Comparison of ENCODE assay signal across 8 cellular contexts in genomic region chr1:203126151-203126865, GRCh38. TPM values are rescaled to one million over a fixed set of nuclear protein-coding genes. Genes with fewer than 3 reads are reported as not detected.
DNase-seq lines count a peak whose midpoint lies in the region; ATAC-seq, FAIRE-seq and TF ChIP-seq lines count a peak whose summit lies in the region.

No MANE protein-coding gene starts in this region.

- peaks cover 84% of the 10 kb centered on the region for H3K27me3 Mint-ChIP-seq in stimulated activated memory B cell treated with anti-CD40 and anti-IgM and Interleukin-4, amounts not matched to agents 10 μg/mL and 1 μg/mL and 100 μg/mL, for 72 hours

- H3K4me3 ChIP-seq in ACC112 (ENCODE audit: low read depth, low read length) = peak overlapping the region; percentile 70; the same call in 1 of the 2 replicates
- H3K4me3 ChIP-seq in HEK293 (ENCODE audit: low read depth, low read length) = no peak overlapping the region
- no peak overlapping the region for H3K4me3 ChIP-seq in adrenal gland
- no peak overlapping the region for H3K4me3 ChIP-seq in kidney (ENCODE audit: low read length in 2 of 2)

- CTCF ChIA-PET in HEK293 (lab: Yijun Ruan, JAX) = interaction anchor here (0.7 to 9.1 kb wide), 16 partner anchors 8 to 141 kb away, joined by 3 to 70 read pairs (median 4); no protein-coding TSS in a partner anchor

- H3K4me3 Mint-ChIP-seq in stimulated activated memory B cell treated with anti-CD40 and anti-IgM and Interleukin-4, amounts not matched to agents 10 μg/mL and 1 μg/mL and 100 μg/mL, for 72 hours = no peak overlapping the region

- WGBS in adrenal gland, 4 donors = 32 to 45% (median 44%) methylated on average over 7 to 8 of the region's 8 CpGs

- POLR2A ChIA-PET in HEK293 (lab: Yijun Ruan, JAX) = no interaction called here

- H2AFZ ChIP-seq in ACC112 (ENCODE audit: low read length, unreplicated experiment) = no peak overlapping the region

- peaks cover 34% of the 10 kb centered on the region for H3K4me1 ChIP-seq in ACC112 (ENCODE audit: control insufficient read depth, insufficient read depth, low read length, unreplicated experiment)
- no peaks in the 10 kb centered on the region for H3K4me1 ChIP-seq in HEK293 (ENCODE audit: control insufficient read depth, insufficient read depth, low read length)
- peaks cover 14 to 28% of the 10 kb centered on the region in 2 donors for H3K4me1 ChIP-seq in adrenal gland (replicated peaks in 1 of 2)
- H3K4me1 ChIP-seq in kidney (ENCODE audit: control insufficient read depth in 1 of 2, insufficient read depth in 1 of 2, low read depth in 1 of 2, low read length in 2 of 2) = peaks cover 14 to 26% of the 10 kb centered on the region in 2 donors

- H3K36me3 ChIP-seq in ACC112 (ENCODE audit: insufficient read depth, low read length) = no peaks in the 10 kb centered on the region
- no peaks in the 10 kb centered on the region for H3K36me3 ChIP-seq in HEK293 (ENCODE audit: control insufficient read depth in 2 of 2, insufficient read depth in 1 of 2, low read length in 2 of 2)
- no peaks in the 10 kb centered on the region for H3K36me3 ChIP-seq in adrenal gland (replicated peaks in 1 of 2)
- no peaks in the 10 kb centered on the region for H3K36me3 ChIP-seq in kidney (ENCODE audit: control insufficient read depth in 1 of 2, insufficient read depth in 2 of 2, low read length in 2 of 2)

- H3K9me3 ChIP-seq in HEK293 (ENCODE audit: control insufficient read depth, insufficient read depth, low read depth, low read length) = no peaks in the 10 kb centered on the region
- H3K9me3 ChIP-seq in adrenal gland (replicated peaks in 1 of 3) = no peaks in the 10 kb centered on the region
- H3K9me3 ChIP-seq in kidney (ENCODE audit: control insufficient read depth in 1 of 2, low read length in 2 of 2) = no peaks in the 10 kb centered on the region

- intact Hi-C loops in adrenal gland (cut with DNase I) = no loop called here
- intact Hi-C loops in kidney (cut with DNase I) = no loop called here

- no peak for TF ChIP-seq POLR2A in adrenal gland (IDR thresholded peaks at IDR 0.05)

- H3K27me3 ChIP-seq in ACC112 (ENCODE audit: insufficient read depth, low read length) (peaks cover 13% of the 10 kb centered on the region), adrenal gland (peaks cover 28% of the 10 kb centered on the region)

- TF ChIP-seq CTCF in HEK293 (tag by site-specific recombination; IDR thresholded peaks at IDR 0.05) = peak; percentile 58
- TF ChIP-seq CTCF in adrenal gland (IDR thresholded peaks at IDR 0.05) = peak in 5 of 6 experiments; percentile 17 to 41 (median 20)
- TF ChIP-seq CTCF in kidney (IDR thresholded peaks at IDR 0.05; ENCODE audit: borderline replicate concordance, extremely low read depth, insufficient read depth) = peak; percentile 40

- peaks cover 17% of the 10 kb centered on the region for H3K4me1 Mint-ChIP-seq in stimulated activated memory B cell treated with anti-CD40 and anti-IgM and Interleukin-4, amounts not matched to agents 10 μg/mL and 1 μg/mL and 100 μg/mL, for 72 hours

- H3K36me3 Mint-ChIP-seq in stimulated activated memory B cell treated with anti-CD40 and anti-IgM and Interleukin-4, amounts not matched to agents 10 μg/mL and 1 μg/mL and 100 μg/mL, for 72 hours = no peaks in the 10 kb centered on the region

- H3K9ac ChIP-seq in kidney (ENCODE audit: low read length in 2 of 2) = no peak overlapping the region

- no peak overlapping the region for H3K27ac Mint-ChIP-seq in stimulated activated memory B cell treated with anti-CD40 and anti-IgM and Interleukin-4, amounts not matched to agents 10 μg/mL and 1 μg/mL and 100 μg/mL, for 72 hours

- H3K27ac ChIP-seq in ACC112 (ENCODE audit: low read depth, low read length) = no peak overlapping the region
- no peak overlapping the region for H3K27ac ChIP-seq in HEK293 (ENCODE audit: extremely low read depth, low read depth, low read length)
- no peak overlapping the region for H3K27ac ChIP-seq in adrenal gland
- H3K27ac ChIP-seq in kidney (ENCODE audit: low read depth in 2 of 2, low read length in 2 of 2) = no peak overlapping the region

- no peaks in the 10 kb centered on the region for H3K79me2 ChIP-seq in ACC112 (ENCODE audit: control insufficient read depth, insufficient read depth, low read length, unreplicated experiment)

- DNase-seq in adrenal gland = peak in 1 of 7 donors; percentile 44
- no peak for DNase-seq in kidney
- DNase-seq in stimulated activated naive CD8-positive, alpha-beta T cell treated with anti-CD3 and anti-CD28 coated beads, Interleukin-15, Interleukin-2, amounts not matched to agents 100 U/mL and 50 U/mL, for 24 hours = no peak
- no peak for DNase-seq in SW 1271 (lab: John Stamatoyannopoulos, UW)
- DNase-seq in HK-2 (ENCODE audit: unreplicated experiment) = no peak

- FAIRE-seq in kidney (lab: Jason Lieb, UNC) = no peak

- no peak for ATAC-seq in stimulated activated memory B cell treated with anti-CD40 and anti-IgM and Interleukin-4, amounts not matched to agents 10 μg/mL and 1 μg/mL and 100 μg/mL, for 72 hours
- no peak for ATAC-seq in stimulated activated naive CD8-positive, alpha-beta T cell treated with anti-CD3 and anti-CD28 coated beads, Interleukin-15, Interleukin-2, amounts not matched to agents 100 U/mL and 50 U/mL, for 24 hours

- no peaks in the 10 kb centered on the region for H3K9me3 Mint-ChIP-seq in stimulated activated memory B cell treated with anti-CD40 and anti-IgM and Interleukin-4, amounts not matched to agents 10 μg/mL and 1 μg/mL and 100 μg/mL, for 72 hours

TF ChIP-seq in HEK293, 187 proteins besides CTCF, POLR2A, EP300 and RAD21 (continues in another document):
- 0 out of 2 replicates have a peak, but pooled peaks have one; percentile 16 for TF ChIP-seq GLIS2 (tag by site-specific recombination; IDR thresholded peaks at IDR 0.05)
- TF ChIP-seq ZNF621 (tag by site-specific recombination; IDR thresholded peaks at IDR 0.05) = no peak
- TF ChIP-seq ZNF707 (tag by site-specific recombination; IDR thresholded peaks at IDR 0.05) = no peak
- peak; percentile 39; the same call in 1 of the 2 replicates for TF ChIP-seq ZBTB48 (tag by site-specific recombination; IDR thresholded peaks at IDR 0.05)
- TF ChIP-seq ZNF214 (tag by site-specific recombination; IDR thresholded peaks at IDR 0.05; ENCODE audit: borderline replicate concordance) = no peak
- TF ChIP-seq PRDM10 (tag by site-specific recombination; IDR thresholded peaks at IDR 0.05) = peak; percentile 34; the same call in 1 of the 2 replicates
- TF ChIP-seq PATZ1 (tag by site-specific recombination; IDR thresholded peaks at IDR 0.05) = 0 out of 2 replicates have a peak, but pooled peaks have one; percentile 14
- TF ChIP-seq ZBTB20 (tag by site-specific recombination; IDR thresholded peaks at IDR 0.05) = 0 out of 2 replicates have a peak, but pooled peaks have one; percentile 28

RNA-seq across cellular contexts. Expression of gene ADORA1, which starts 1.2 kb away (rescaled TPM):
- total RNA-seq in adrenal gland (1 to 10 TPM in 1 of 8 donors, under 1 TPM in 7; 0.14 to 1.7 (median 0.66) TPM), kidney (4.9 TPM)
- polyA plus RNA-seq in adrenal gland (under 1 TPM; 0.47 to 0.56 (median 0.49) TPM), kidney (ENCODE audit: insufficient read depth, low read depth, low replicate concordance) (21.2 TPM)

RNA-seq across cellular contexts. Expression of gene MYOG, which starts 40.5 kb away (rescaled TPM):
- total RNA-seq in adrenal gland = not detected
- polyA plus RNA-seq in adrenal gland = not detected
- not detected for total RNA-seq in kidney
- polyA plus RNA-seq in kidney (ENCODE audit: insufficient read depth, low read depth, low replicate concordance) = not detected

RNA-seq across cellular contexts. Expression of gene MYBPH, which starts 49.3 kb away (rescaled TPM):
- total RNA-seq in adrenal gland (not detected), kidney (not detected)
- polyA plus RNA-seq in adrenal gland (under 1 TPM in 1 of 3 donors, not detected in 2; 0.64 TPM), kidney (ENCODE audit: insufficient read depth, low read depth, low replicate concordance) (2.3 TPM)
